8 cellular contexts compared by ENCODE assay signal in genomic region chr1:244654284-244655038, GRCh38. TPM values are rescaled to one million over a fixed set of nuclear protein-coding genes. Genes with fewer than 3 reads are reported as not detected.
DNase-seq lines count a peak whose midpoint lies in the region; ATAC-seq and TF ChIP-seq lines count a peak whose summit lies in the region.

No MANE protein-coding gene starts in this region.

- in situ Hi-C loops in gastrocnemius medialis (cut with MboI; ENCODE audit: low sequenced_read_pairs in 4 of 4) = loop anchor here in 3 of 4 donors (5.0 to 25.0 kb wide), 4 partner anchors 192 to 313 kb away; partner anchors contain the start of genes ADSS2 (in 2 of the 3) and CATSPERE (in 1 of the 3)

- no TSS peak for BruUV-seq in PC-9 (replicated peaks; lab: Mats Ljungman, UMichigan)

- H3K4me3 ChIP-seq in GM08714 (ENCODE audit: low read length) (peak overlapping the region; percentile 84), PC-9 (peak overlapping the region; percentile 76), fibroblast of villous mesenchyme (ENCODE audit: low read depth, low read length) (peak overlapping the region; percentile 95), gastrocnemius medialis (peak overlapping the region; percentile 73 to 89 (median 87))

- intact Hi-C loops in PC-9 (cut with micrococcal nuclease; ENCODE audit: unreplicated experiment) (loop anchor here (10.0 kb wide), 2 partner anchors 180 to 1400 kb away; partner anchors contain the start of genes CEP170, COX20 and SDCCAG8), gastrocnemius medialis (cut with DNase I; ENCODE audit: low total_unique reads) (loop anchor here (5.0 to 10.0 kb wide), 3 partner anchors 52 to 1400 kb away; partner anchors contain the start of genes CEP170 and SDCCAG8), sciatic nerve (cut with DNase I) (no loop called here)

- ATAC-seq in gastrocnemius medialis (no peak), sciatic nerve (no peak), GM18517 (IDR thresholded peaks at IDR 0.05; ENCODE audit: unreplicated experiment) (no peak)

- TF ChIP-seq POLR2A in gastrocnemius medialis (IDR thresholded peaks at IDR 0.05) = no peak

- no peaks in the 10 kb centered on the region for H3F3A ChIP-seq in PC-9 (ENCODE audit: insufficient read depth, low read depth)

- no peak for DNase-seq in PC-9
- DNase-seq in fibroblast of villous mesenchyme (ENCODE audit: low read depth) = peak; percentile 19
- DNase-seq in gastrocnemius medialis = no peak
- no peak for DNase-seq in sciatic nerve (ENCODE audit: low spot score)
- no peak for DNase-seq in MV-4-11 (lab: John Stamatoyannopoulos, UW)
- no peak for DNase-seq in DMS53 (lab: John Stamatoyannopoulos, UW)

- H3K9me3 ChIP-seq in PC-9 (ENCODE audit: insufficient read depth, low read depth) (no peaks in the 10 kb centered on the region), gastrocnemius medialis (no peaks in the 10 kb centered on the region)

- POLR2A ChIA-PET in PC-9 (lab: Charles Lee; ENCODE audit: unreplicated experiment) = no interaction called here

- TF ChIP-seq CTCF in PC-9 (conservative IDR thresholded peaks at IDR 0.05) (no peak), fibroblast of villous mesenchyme (IDR thresholded peaks at IDR 0.05; ENCODE audit: insufficient read depth, low read depth, low read length) (no peak), gastrocnemius medialis (IDR thresholded peaks at IDR 0.05 in 4 of 5, conservative IDR thresholded peaks at IDR 0.05 in 1 of 5) (no peak)

- peak overlapping the region; percentile 75; the same call in 1 of the 2 replicates for H2AFZ ChIP-seq in PC-9

- peaks cover 13% of the 10 kb centered on the region; the same call in 1 of the 2 replicates for H3K36me3 ChIP-seq in PC-9 (ENCODE audit: low read depth)
- H3K36me3 ChIP-seq in gastrocnemius medialis = no peaks in the 10 kb centered on the region

- H3K4me1 ChIP-seq in PC-9 (replicated peaks; ENCODE audit: insufficient read depth) (peaks cover 28% of the 10 kb centered on the region), gastrocnemius medialis (peaks cover 30 to 56% of the 10 kb centered on the region in 2 donors)

- peaks cover 18% of the 10 kb centered on the region for H4K20me1 ChIP-seq in PC-9 (ENCODE audit: insufficient read depth)

- H3K79me2 ChIP-seq in PC-9 (ENCODE audit: low read depth) = peaks cover 59% of the 10 kb centered on the region

- H3K4me2 ChIP-seq in PC-9 = peak overlapping the region; percentile 83

- CTCF ChIA-PET in PC-9 (lab: Charles Lee) = no interaction called here

- no peaks in the 10 kb centered on the region for H3K9me2 ChIP-seq in PC-9 (ENCODE audit: insufficient read depth)

- H3K27me3 ChIP-seq in PC-9 (ENCODE audit: insufficient read depth, low read depth) (no peaks in the 10 kb centered on the region), gastrocnemius medialis (no peaks in the 10 kb centered on the region)

- H3K27ac ChIP-seq in PC-9 = no peak overlapping the region
- peak overlapping the region; percentile 92 to 98 (median 94) for H3K27ac ChIP-seq in gastrocnemius medialis

RNA-seq across cellular contexts. Expression of gene DESI2, which starts 1.5 kb away (rescaled TPM):
- total RNA-seq in PC-9 (2021) (34.1 and 45.8 TPM in 2 replicates), fibroblast of villous mesenchyme (49.9 and 78.2 TPM in 2 replicates), gastrocnemius medialis (10 to 100 TPM; 22.8 to 33.0 (median 25.3) TPM), sciatic nerve (19.3 TPM)
